In genomic region chr15:56192659-56193442, GRCh38 we compare ENCODE assay signal across 18 cellular contexts.
"Had no signal": no experiment of that assay in that cellular context is flagged by ENCODE, and none has a peak within 500 bp of the region (broad histone marks: within the 10 kb centered on the region; RNA-seq: fewer than 3 reads in every experiment).

No MANE protein-coding gene starts in this region.

- DNase-seq: effector memory CD4-positive, alpha-beta T cell; heart right ventricle; hypothalamus; natural killer cell; nucleus accumbens; ovary; right cardiac atrium; small intestine; stimulated activated CD4-positive, alpha-beta T cell treated with anti-CD3 and anti-CD28 coated beads, Interleukin-12 subunit alpha, Interleukin-12 subunit beta, amount 100 ng/mL, for 4 hours; stimulated activated naive CD4-positive, alpha-beta T cell; trophoblast cell had no signal

- FAIRE-seq: islet of Langerhans had no signal

- H3K27me3 ChIP-seq: esophagus muscularis mucosa, gastrocnemius medialis, heart right ventricle, ovary had no signal

- H3K4me3 ChIP-seq: esophagus muscularis mucosa, gastrocnemius medialis, heart right ventricle, ovary had no signal

- H3K9me3 ChIP-seq: esophagus muscularis mucosa, gastrocnemius medialis, heart right ventricle, ovary had no signal

- H3K36me3 Mint-ChIP-seq: natural killer cell had no signal

- ATAC-seq: heart right ventricle, left lobe of liver, natural killer cell, right cardiac atrium had no signal

- H3K4me3 Mint-ChIP-seq: mesothelial cell of epicardium, natural killer cell, neural crest cell had no signal

- H3K27ac Mint-ChIP-seq: mesothelial cell of epicardium, natural killer cell had no signal

- H3K36me3 ChIP-seq: esophagus muscularis mucosa, gastrocnemius medialis, heart right ventricle, ovary had no signal

- H3K27ac ChIP-seq: epithelial cell of prostate, esophagus muscularis mucosa, heart right ventricle, ovary had no signal

- H3K9me3 Mint-ChIP-seq: natural killer cell, neural crest cell had no signal
